In genomic region chr9:129412814-129413536, GRCh38 we compare ENCODE assay signal across 1 cellular context.
TF ChIP-seq lines count a peak whose summit lies in the region.

No MANE protein-coding gene starts in this region.

TF ChIP-seq in K562, 482 proteins besides CTCF, POLR2A, EP300 and RAD21 (continued from another document):
- 0 out of 2 replicates have a peak, but pooled peaks have one; percentile 31 for TF ChIP-seq MEF2D (tag; conservative IDR thresholded peaks at IDR 0.05; ENCODE audit: low read depth)
- TF ChIP-seq U2AF1 (optimal IDR thresholded peaks at IDR 0.05; ENCODE audit: low read depth, low read length), result no peak
- peak; percentile 45; the same call in 1 of the 2 replicates for TF ChIP-seq ZNF134 (CRISPR knock-in tag; conservative IDR thresholded peaks at IDR 0.05)
- TF ChIP-seq ZNF121 (CRISPR knock-in tag; conservative IDR thresholded peaks at IDR 0.05), result no peak
- peak; percentile 57 for TF ChIP-seq RBFOX2 (IDR thresholded peaks at IDR 0.05; ENCODE audit: low read depth, low read length)
- TF ChIP-seq TBP (optimal IDR thresholded peaks at IDR 0.05; ENCODE audit: low read depth, low read length), result no peak
- TF ChIP-seq ZNF589 (CRISPR knock-in tag; IDR thresholded peaks at IDR 0.05; ENCODE audit: low read depth), result peak; percentile 71
- no peak for TF ChIP-seq NR2C1 (IDR thresholded peaks at IDR 0.05)
- 0 out of 2 replicates have a peak, but pooled peaks have one; percentile 10 for TF ChIP-seq NR2C1 (tag; IDR thresholded peaks at IDR 0.05)
- 0 out of 2 replicates have a peak, but pooled peaks have one; percentile 48 for TF ChIP-seq SMAD3 (CRISPR knock-in tag; conservative IDR thresholded peaks at IDR 0.05)
- TF ChIP-seq POLR2G (IDR thresholded peaks at IDR 0.05; ENCODE audit: low read depth, low read length), result peak; percentile 51; the same call in 1 of the 2 replicates
- TF ChIP-seq, protein P1, sequence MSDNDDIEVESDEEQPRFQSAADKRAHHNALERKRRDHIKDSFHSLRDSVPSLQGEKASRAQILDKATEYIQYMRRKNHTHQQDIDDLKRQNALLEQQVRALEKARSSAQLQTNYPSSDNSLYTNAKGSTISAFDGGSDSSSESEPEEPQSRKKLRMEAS (CRISPR knock-in tag; IDR thresholded peaks at IDR 0.05), result peak; percentile 56; the same call in 1 of the 2 replicates
- TF ChIP-seq GTF2A2 (tag; IDR thresholded peaks at IDR 0.05), result no peak
- TF ChIP-seq ATF2 (CRISPR knock-in tag; IDR thresholded peaks at IDR 0.05), result no peak
- no peak for TF ChIP-seq TARDBP (IDR thresholded peaks at IDR 0.05)
- 0 out of 2 replicates have a peak, but pooled peaks have one; percentile 52 for TF ChIP-seq ZBTB17 (CRISPR knock-in tag; IDR thresholded peaks at IDR 0.05)
- TF ChIP-seq PRDM10 (IDR thresholded peaks at IDR 0.05; ENCODE audit: partially characterized antibody), result peak; percentile 52
- no peak for TF ChIP-seq CCNT2 (IDR thresholded peaks at IDR 0.05; ENCODE audit: borderline replicate concordance, extremely low read depth, insufficient read length, low read depth, low read length)
- TF ChIP-seq ATF7 (IDR thresholded peaks at IDR 0.05), result peak; percentile 53
- no peak for TF ChIP-seq MIER1 (IDR thresholded peaks at IDR 0.05; ENCODE audit: low read depth)
- TF ChIP-seq, protein P2, sequence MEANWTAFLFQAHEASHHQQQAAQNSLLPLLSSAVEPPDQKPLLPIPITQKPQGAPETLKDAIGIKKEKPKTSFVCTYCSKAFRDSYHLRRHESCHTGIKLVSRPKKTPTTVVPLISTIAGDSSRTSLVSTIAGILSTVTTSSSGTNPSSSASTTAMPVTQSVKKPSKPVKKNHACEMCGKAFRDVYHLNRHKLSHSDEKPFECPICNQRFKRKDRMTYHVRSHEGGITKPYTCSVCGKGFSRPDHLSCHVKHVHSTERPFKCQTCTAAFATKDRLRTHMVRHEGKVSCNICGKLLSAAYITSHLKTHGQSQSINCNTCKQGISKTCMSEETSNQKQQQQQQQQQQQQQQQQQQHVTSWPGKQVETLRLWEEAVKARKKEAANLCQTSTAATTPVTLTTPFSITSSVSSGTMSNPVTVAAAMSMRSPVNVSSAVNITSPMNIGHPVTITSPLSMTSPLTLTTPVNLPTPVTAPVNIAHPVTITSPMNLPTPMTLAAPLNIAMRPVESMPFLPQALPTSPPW (CRISPR knock-in tag; IDR thresholded peaks at IDR 0.05), result no peak
- peak; percentile 10 for TF ChIP-seq CXXC5 (CRISPR knock-in tag; IDR thresholded peaks at IDR 0.05)
